Comparison of ENCODE assay signal across 29 cellular contexts in genomic region chrX:39509157-39509556, GRCh38.
"Had no signal": no experiment of that assay in that cellular context is flagged by ENCODE, and none has a peak within 500 bp of the region (broad histone marks: within the 10 kb centered on the region; RNA-seq: fewer than 3 reads in every experiment).

No MANE protein-coding gene starts in this region.

- ATAC-seq: natural killer cell; psoas muscle; right cardiac atrium; right lobe of liver; stimulated activated memory B cell treated with anti-CD40 and anti-IgM and Interleukin-4, amounts not matched to agents 10 μg/mL and 1 μg/mL and 100 μg/mL, for 72 hours; stimulated activated naive CD8-positive, alpha-beta T cell treated with anti-CD3 and anti-CD28 coated beads, Interleukin-15, Interleukin-2, amounts not matched to agents 100 U/mL and 50 U/mL, for 24 hours; upper lobe of right lung had no signal

- H3K27me3 Mint-ChIP-seq: naive thymus-derived CD4-positive, alpha-beta T cell; progenitor cell of endocrine pancreas; stimulated activated naive CD8-positive, alpha-beta T cell treated with anti-CD3 and anti-CD28 coated beads, Interleukin-15, amount 100 ng/mL, for 72 hours had no signal

- H3K4me1 ChIP-seq: parathyroid adenoma, psoas muscle, right lobe of liver, sigmoid colon, suprapubic skin, testis, transverse colon, upper lobe of right lung, uterus had no signal

- H2AFZ ChIP-seq: neural progenitor cell, parathyroid adenoma had no signal

- H3K36me3 Mint-ChIP-seq: neural progenitor cell; stimulated activated memory B cell treated with anti-CD40 and anti-IgM and Interleukin-4, amounts not matched to agents 10 μg/mL and 1 μg/mL and 100 μg/mL, for 72 hours; type B pancreatic cell had no signal

- H3K9me3 ChIP-seq: neutrophil, suprapubic skin, testis, transverse colon, upper lobe of right lung had no signal

- H3K79me2 ChIP-seq: parathyroid adenoma had no signal

- H3K4me3 ChIP-seq: neural progenitor cell, psoas muscle, right lobe of liver, sigmoid colon, suprapubic skin, testis, tibial artery, transverse colon, upper lobe of right lung, uterus had no signal

- H3K27me3 ChIP-seq: neural progenitor cell, neutrophil, right lobe of liver, sigmoid colon, suprapubic skin, testis, tibial artery, transverse colon, upper lobe of right lung, uterus had no signal

- H3K9ac ChIP-seq: neural progenitor cell, parathyroid adenoma had no signal

- H3K27ac Mint-ChIP-seq: natural killer cell; nephron; neural progenitor cell; progenitor cell of endocrine pancreas; stimulated activated memory B cell treated with anti-CD40 and anti-IgM and Interleukin-4, amounts not matched to agents 10 μg/mL and 1 μg/mL and 100 μg/mL, for 72 hours; stimulated activated naive CD8-positive, alpha-beta T cell treated with anti-CD3 and anti-CD28 coated beads, Interleukin-15, amount 100 ng/mL, for 72 hours; type B pancreatic cell had no signal

- FAIRE-seq: small intestine had no signal

- DNase-seq: naive thymus-derived CD4-positive, alpha-beta T cell; natural killer cell; nucleus accumbens; posterior cingulate gyrus; psoas muscle; right cardiac atrium; right lobe of liver; sigmoid colon; small intestine; stimulated activated CD4-positive, alpha-beta T cell treated with anti-CD3 and anti-CD28 coated beads, Interleukin-15, amount 100 ng/mL, for 24 hours; stimulated activated CD4-positive, alpha-beta T cell treated with anti-CD3 and anti-CD28 coated beads, Interleukin-2, amount 100 ng/mL, for 24 hours; stimulated activated CD4-positive, alpha-beta T cell treated with anti-CD3 and anti-CD28 coated beads, Interleukin-2, amount 100 ng/mL, for 48 hours; stimulated activated CD4-positive, alpha-beta T cell treated with anti-CD3 and anti-CD28 coated beads, Interleukin-4, amount 100 ng/mL, for 24 hours; stimulated activated naive CD8-positive, alpha-beta T cell treated with anti-CD3 and anti-CD28 coated beads, Interleukin-15, amount 100 ng/mL, for 72 hours; stimulated activated naive CD8-positive, alpha-beta T cell treated with anti-CD3 and anti-CD28 coated beads, Interleukin-15, Interleukin-2, amounts not matched to agents 100 U/mL and 50 U/mL, for 24 hours; substantia nigra; testis; tibial artery; transverse colon; upper lobe of right lung; uterus had no signal

- H3K4me2 ChIP-seq: neural progenitor cell had no signal

- H3K36me3 ChIP-seq: neural progenitor cell, neutrophil, right lobe of liver, sigmoid colon, suprapubic skin, tibial artery, transverse colon, upper lobe of right lung, uterus had no signal

- H3K4me1 Mint-ChIP-seq: natural killer cell had no signal

- H3K4me3 Mint-ChIP-seq: natural killer cell; nephron; stimulated activated memory B cell treated with anti-CD40 and anti-IgM and Interleukin-4, amounts not matched to agents 10 μg/mL and 1 μg/mL and 100 μg/mL, for 72 hours; stimulated activated naive CD8-positive, alpha-beta T cell treated with anti-CD3 and anti-CD28 coated beads, Interleukin-15, amount 100 ng/mL, for 72 hours; type B pancreatic cell had no signal

- H3K9me3 Mint-ChIP-seq: natural killer cell; stimulated activated memory B cell treated with anti-CD40 and anti-IgM and Interleukin-4, amounts not matched to agents 10 μg/mL and 1 μg/mL and 100 μg/mL, for 72 hours; stimulated activated naive CD8-positive, alpha-beta T cell treated with anti-CD3 and anti-CD28 coated beads, Interleukin-15, amount 100 ng/mL, for 72 hours; type B pancreatic cell had no signal

- H3K27ac ChIP-seq: neural progenitor cell, neutrophil, parathyroid adenoma, psoas muscle, right lobe of liver, sigmoid colon, suprapubic skin, testis, tibial artery, transverse colon, upper lobe of right lung, uterus had no signal
